8 cellular contexts compared by ENCODE assay signal in the genomic region with DNA sequence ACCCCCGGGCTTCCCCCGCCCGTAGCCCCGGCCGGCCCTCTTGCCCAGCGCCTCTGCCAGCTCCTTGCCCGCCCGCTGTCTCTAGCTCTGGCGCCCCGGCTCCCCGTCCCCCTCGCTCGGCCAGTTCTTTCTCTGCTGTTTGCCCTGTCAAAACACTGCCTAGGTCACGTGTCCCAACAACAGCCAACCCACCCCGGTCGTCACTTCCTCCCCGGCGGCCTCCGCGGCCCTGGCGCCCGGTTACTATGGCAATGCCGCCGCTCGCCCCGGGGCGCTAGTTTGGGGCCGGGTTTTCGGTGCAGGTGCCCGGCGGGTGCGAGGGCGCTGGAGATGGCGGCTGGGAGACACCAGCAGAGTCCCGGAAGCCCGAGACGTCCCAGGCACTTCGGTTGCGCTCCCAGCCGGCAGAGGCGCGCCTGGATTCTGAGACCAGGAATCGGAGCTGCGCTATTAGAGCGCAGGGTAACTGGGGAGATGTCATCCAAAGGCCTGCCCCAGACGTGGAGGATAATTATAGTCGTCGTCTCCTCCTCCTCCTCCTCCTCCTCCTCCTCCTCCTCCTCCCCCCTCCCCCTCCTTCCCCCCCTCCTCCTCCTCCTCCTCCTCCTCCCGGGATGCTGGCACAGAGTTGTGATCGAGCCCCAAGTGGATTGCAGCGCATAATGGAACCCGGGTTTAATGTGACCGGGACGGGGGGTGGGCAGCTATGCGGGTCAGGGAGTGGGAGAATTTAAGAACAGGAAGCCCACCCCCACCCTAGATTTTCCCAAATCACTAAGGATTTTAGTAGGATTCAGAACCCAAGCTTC. TPM values are rescaled to one million over a fixed set of nuclear protein-coding genes. Genes with fewer than 3 reads are reported as not detected.
DNase-seq lines count a peak whose midpoint lies in the region; TF ChIP-seq lines count a peak whose summit lies in the region.

A gene with protein sequence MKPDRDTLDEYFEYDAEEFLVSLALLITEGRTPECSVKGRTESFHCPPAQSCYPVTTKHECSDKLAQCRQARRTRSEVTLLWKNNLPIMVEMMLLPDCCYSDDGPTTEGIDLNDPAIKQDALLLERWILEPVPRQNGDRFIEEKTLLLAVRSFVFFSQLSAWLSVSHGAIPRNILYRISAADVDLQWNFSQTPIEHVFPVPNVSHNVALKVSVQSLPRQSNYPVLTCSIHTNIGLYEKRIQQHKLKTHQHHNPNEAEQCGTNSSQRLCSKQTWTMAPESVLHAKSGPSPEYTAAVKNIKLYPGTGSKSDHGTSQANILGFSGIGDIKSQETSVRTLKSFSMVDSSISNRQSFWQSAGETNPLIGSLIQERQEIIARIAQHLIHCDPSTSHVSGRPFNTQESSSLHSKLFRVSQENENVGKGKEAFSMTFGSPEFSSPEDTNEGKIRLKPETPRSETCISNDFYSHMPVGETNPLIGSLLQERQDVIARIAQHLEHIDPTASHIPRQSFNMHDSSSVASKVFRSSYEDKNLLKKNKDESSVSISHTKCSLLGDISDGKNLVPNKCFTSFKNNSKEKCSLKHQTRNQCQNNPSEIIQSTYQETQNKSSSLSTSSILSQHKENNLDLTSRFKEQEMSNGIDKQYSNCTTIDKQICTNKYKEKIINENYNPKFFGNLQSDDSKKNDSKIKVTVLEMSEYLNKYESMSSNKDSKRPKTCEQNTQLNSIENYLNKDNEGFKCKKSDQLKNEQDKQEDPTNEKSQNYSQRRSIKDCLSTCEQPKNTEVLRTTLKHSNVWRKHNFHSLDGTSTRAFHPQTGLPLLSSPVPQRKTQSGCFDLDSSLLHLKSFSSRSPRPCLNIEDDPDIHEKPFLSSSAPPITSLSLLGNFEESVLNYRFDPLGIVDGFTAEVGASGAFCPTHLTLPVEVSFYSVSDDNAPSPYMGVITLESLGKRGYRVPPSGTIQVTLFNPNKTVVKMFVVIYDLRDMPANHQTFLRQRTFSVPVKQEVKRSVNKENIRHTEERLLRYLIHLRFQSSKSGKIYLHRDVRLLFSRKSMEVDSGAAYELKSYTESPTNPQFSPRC (minus strand): TSS at position 157 of the 809 bp plus-strand sequence. CDS start 1,367 bp downstream, outside the sequence.

- no peaks in the 10 kb centered on the region for H3K27me3 ChIP-seq in Loucy (ENCODE audit: insufficient read depth, low read length, poor library complexity, severe bottlenecking)

- peaks cover 5% of the 10 kb centered on the region for H4K20me1 ChIP-seq in Loucy (ENCODE audit: insufficient read depth, low read length, poor library complexity, severe bottlenecking)

- TF ChIP-seq CTCF in Loucy (conservative IDR thresholded peaks at IDR 0.05; ENCODE audit: low read length) (no peak), fibroblast of the aortic adventitia (IDR thresholded peaks at IDR 0.05; ENCODE audit: insufficient read depth, low read length) (peak; percentile 28), nephron (IDR thresholded peaks at IDR 0.05; ENCODE audit: unreplicated experiment in 3 of 3) (no peak)

- H3K36me3 Mint-ChIP-seq in nephron (ENCODE audit: low read depth) = peaks cover 12% of the 10 kb centered on the region
- H3K36me3 Mint-ChIP-seq in stimulated activated naive CD8-positive, alpha-beta T cell treated with anti-CD3 and anti-CD28 coated beads, Interleukin-15, Interleukin-2, amounts not matched to agents 100 ng/mL and 50 ng/mL, for 24 hours (ENCODE audit: low read depth) = peaks cover 6% of the 10 kb centered on the region

- H3K9me3 Mint-ChIP-seq in nephron = no peaks in the 10 kb centered on the region
- no peaks in the 10 kb centered on the region for H3K9me3 Mint-ChIP-seq in stimulated activated naive CD8-positive, alpha-beta T cell treated with anti-CD3 and anti-CD28 coated beads, Interleukin-15, Interleukin-2, amounts not matched to agents 100 ng/mL and 50 ng/mL, for 24 hours

- H3K4me1 ChIP-seq in Loucy (ENCODE audit: insufficient read depth, low read length, poor library complexity, severe bottlenecking) = peaks cover 31% of the 10 kb centered on the region

- peaks cover 36% of the 10 kb centered on the region for H3K4me1 Mint-ChIP-seq in nephron
- H3K4me1 Mint-ChIP-seq in stimulated activated naive CD8-positive, alpha-beta T cell treated with anti-CD3 and anti-CD28 coated beads, Interleukin-15, Interleukin-2, amounts not matched to agents 100 ng/mL and 50 ng/mL, for 24 hours (ENCODE audit: low read depth) = peaks cover 60% of the 10 kb centered on the region

- peak within 1 kb of the TSS; percentile 94 for H2AFZ ChIP-seq in Loucy (ENCODE audit: low read length)

- TF ChIP-seq POLR2A in Raji (IDR thresholded peaks at IDR 0.05; ENCODE audit: insufficient read depth, low read depth, low read length) = peak; percentile 62

- peak within 1 kb of the TSS; percentile 90 to 99 (median 96) for H3K27ac Mint-ChIP-seq in nephron
- H3K27ac Mint-ChIP-seq in stimulated activated naive CD8-positive, alpha-beta T cell treated with anti-CD3 and anti-CD28 coated beads, Interleukin-15, Interleukin-2, amounts not matched to agents 100 ng/mL and 50 ng/mL, for 24 hours = peak within 1 kb of the TSS; percentile 93

- no peaks in the 10 kb centered on the region for H3K36me3 ChIP-seq in Loucy (ENCODE audit: insufficient read depth, low read length)

- peak within 1 kb of the TSS; percentile 83 for H3K4me2 ChIP-seq in Loucy (ENCODE audit: low read depth, low read length, poor library complexity, severe bottlenecking)

- H3F3A ChIP-seq in Loucy (ENCODE audit: low read depth) = 0 out of 2 replicates have a peak, but pooled peaks cover 7% of the 10 kb centered on the region

- no peaks in the 10 kb centered on the region for H3K9me3 ChIP-seq in Loucy (ENCODE audit: insufficient read depth, low read depth, low read length)

- peaks cover 5% of the 10 kb centered on the region for H3K27me3 Mint-ChIP-seq in nephron (ENCODE audit: low read depth)
- no peaks in the 10 kb centered on the region for H3K27me3 Mint-ChIP-seq in stimulated activated naive CD8-positive, alpha-beta T cell treated with anti-CD3 and anti-CD28 coated beads, Interleukin-15, Interleukin-2, amounts not matched to agents 100 ng/mL and 50 ng/mL, for 24 hours

- no peaks in the 10 kb centered on the region for H3K9me2 ChIP-seq in Loucy (replicated peaks; ENCODE audit: low read depth, low read length)

- peaks cover 32% of the 10 kb centered on the region for H3K79me2 ChIP-seq in Loucy (ENCODE audit: insufficient read depth, low read length)

- peak within 1 kb of the TSS; percentile 90 to 99 (median 93) for H3K4me3 Mint-ChIP-seq in nephron
- peak within 1 kb of the TSS; percentile 94 for H3K4me3 Mint-ChIP-seq in stimulated activated naive CD8-positive, alpha-beta T cell treated with anti-CD3 and anti-CD28 coated beads, Interleukin-15, Interleukin-2, amounts not matched to agents 100 ng/mL and 50 ng/mL, for 24 hours

- H3K4me3 ChIP-seq in Loucy (ENCODE audit: low read length, poor library complexity, severe bottlenecking) = peak within 1 kb of the TSS; percentile 89
- H3K4me3 ChIP-seq in fibroblast of the aortic adventitia (ENCODE audit: low read depth, low read length) = peak within 1 kb of the TSS; percentile 87

- DNase-seq in EL (peak; percentile 89), H4 (ENCODE audit: low spot score) (peak; percentile 85), fibroblast of the aortic adventitia (ENCODE audit: low read depth) (peak; percentile 84)
- DNase-seq in activated effector memory CD4-positive, alpha-beta T cell treated with anti-CD3 and anti-CD28 coated beads, Interleukin-2, amount 50 U/mL, for 16 hours = peak; percentile 97

- H3K9ac ChIP-seq in Loucy (ENCODE audit: low read depth, low read length, poor library complexity, severe bottlenecking) = peak within 1 kb of the TSS; percentile 81

RNA-seq across cellular contexts. Expression of the gene that starts here (rescaled TPM):
- total RNA-seq in H4 (2014; rRNA removed; shearing (Covaris generic)) = 7.1 and 8.6 TPM in 2 replicates
- 35.8 and 52.6 TPM in 2 replicates for total RNA-seq in fibroblast of the aortic adventitia (ENCODE audit: low replicate concordance)

Comparison
In these comparisons a context has a peak if more than half of its experiments do, and no peak if none do; other contexts are left out.
1. Peak in every context shown above with its lines: DNase-seq and H3K4me3 ChIP-seq.